1 cellular context compared by ENCODE assay signal in the genomic region with DNA sequence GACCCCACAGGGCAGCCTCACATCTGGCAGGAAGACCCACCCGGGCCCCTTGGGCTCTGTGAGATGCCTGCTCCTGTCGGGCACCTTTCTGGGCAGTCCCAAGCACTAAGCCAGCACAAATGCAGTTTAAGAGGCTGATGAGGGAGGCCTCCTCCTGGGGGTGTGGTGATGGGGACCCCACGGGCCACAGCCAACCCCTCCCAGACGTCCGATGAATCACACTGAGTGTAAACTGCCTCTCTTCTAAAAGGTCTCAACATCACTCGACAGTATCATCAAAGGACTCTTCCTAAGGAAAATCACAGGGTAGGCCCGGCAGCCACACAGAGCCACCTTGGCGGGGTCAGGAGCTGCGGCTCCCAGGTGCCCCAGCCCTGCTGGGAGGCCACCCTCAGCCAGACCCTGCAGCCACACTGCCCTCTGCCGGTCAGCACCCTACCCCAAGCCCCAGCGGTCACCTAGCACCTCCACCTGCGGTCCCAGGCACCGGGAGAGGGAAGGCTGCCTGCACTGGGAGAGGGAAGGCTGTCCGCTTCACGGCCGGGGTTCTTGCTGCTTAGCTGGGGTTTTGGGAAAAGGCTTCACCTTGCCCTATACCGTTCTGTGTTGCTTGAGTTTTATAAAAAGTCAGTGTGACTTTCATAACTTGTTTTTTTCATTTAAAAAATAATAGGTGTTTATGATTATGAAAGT.
A peak's percentile ranks its signal among the peaks of the same experiment; 100 is the strongest.
TF ChIP-seq lines count a peak whose summit lies in the region.

No MANE protein-coding gene starts in this region.

TF ChIP-seq in HepG2, 621 proteins besides CTCF, POLR2A, EP300 and RAD21 (continued from another document and continues in another):
- TF ChIP-seq, protein P1, sequence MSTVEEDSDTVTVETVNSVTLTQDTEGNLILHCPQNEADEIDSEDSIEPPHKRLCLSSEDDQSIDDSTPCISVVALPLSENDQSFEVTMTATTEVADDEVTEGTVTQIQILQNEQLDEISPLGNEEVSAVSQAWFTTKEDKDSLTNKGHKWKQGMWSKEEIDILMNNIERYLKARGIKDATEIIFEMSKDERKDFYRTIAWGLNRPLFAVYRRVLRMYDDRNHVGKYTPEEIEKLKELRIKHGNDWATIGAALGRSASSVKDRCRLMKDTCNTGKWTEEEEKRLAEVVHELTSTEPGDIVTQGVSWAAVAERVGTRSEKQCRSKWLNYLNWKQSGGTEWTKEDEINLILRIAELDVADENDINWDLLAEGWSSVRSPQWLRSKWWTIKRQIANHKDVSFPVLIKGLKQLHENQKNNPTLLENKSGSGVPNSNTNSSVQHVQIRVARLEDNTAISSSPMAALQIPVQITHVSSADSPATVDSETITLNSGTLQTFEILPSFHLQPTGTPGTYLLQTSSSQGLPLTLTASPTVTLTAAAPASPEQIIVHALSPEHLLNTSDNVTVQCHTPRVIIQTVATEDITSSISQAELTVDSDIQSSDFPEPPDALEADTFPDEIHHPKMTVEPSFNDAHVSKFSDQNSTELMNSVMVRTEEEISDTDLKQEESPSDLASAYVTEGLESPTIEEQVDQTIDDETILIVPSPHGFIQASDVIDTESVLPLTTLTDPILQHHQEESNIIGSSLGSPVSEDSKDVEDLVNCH (CRISPR knock-in tag; IDR thresholded peaks at IDR 0.05) = no peak
- TF ChIP-seq ZNF30 (CRISPR knock-in tag; IDR thresholded peaks at IDR 0.05) (no peak), GZF1 (CRISPR knock-in tag; IDR thresholded peaks at IDR 0.05) (no peak; the same call in 1 of the 2 replicates), SRSF9 (IDR thresholded peaks at IDR 0.05; ENCODE audit: borderline replicate concordance, insufficient read depth, low read depth, low read length, poor library complexity, severe bottlenecking) (no peak), RELA (CRISPR knock-in tag; IDR thresholded peaks at IDR 0.05) (no peak), HOXA7 (CRISPR knock-in tag; IDR thresholded peaks at IDR 0.05) (no peak), GATAD2A (CRISPR knock-in tag; IDR thresholded peaks at IDR 0.05) (peak; percentile 45; the same call in 1 of the 2 replicates), DPF2 (CRISPR knock-in tag; IDR thresholded peaks at IDR 0.05; ENCODE audit: borderline replicate concordance, low read depth) (no peak), BORCS8-MEF2B (CRISPR knock-in tag; IDR thresholded peaks at IDR 0.05) (0 out of 2 replicates have a peak, but pooled peaks have one; percentile 23), ZNF101 (CRISPR knock-in tag; IDR thresholded peaks at IDR 0.05; ENCODE audit: borderline replicate concordance, low read depth) (no peak), FIP1L1 (IDR thresholded peaks at IDR 0.05; ENCODE audit: borderline replicate concordance, insufficient read depth, low read depth, low read length) (no peak), STAG1 (CRISPR knock-in tag; IDR thresholded peaks at IDR 0.05) (peak; percentile 92)
- TF ChIP-seq, protein P2, sequence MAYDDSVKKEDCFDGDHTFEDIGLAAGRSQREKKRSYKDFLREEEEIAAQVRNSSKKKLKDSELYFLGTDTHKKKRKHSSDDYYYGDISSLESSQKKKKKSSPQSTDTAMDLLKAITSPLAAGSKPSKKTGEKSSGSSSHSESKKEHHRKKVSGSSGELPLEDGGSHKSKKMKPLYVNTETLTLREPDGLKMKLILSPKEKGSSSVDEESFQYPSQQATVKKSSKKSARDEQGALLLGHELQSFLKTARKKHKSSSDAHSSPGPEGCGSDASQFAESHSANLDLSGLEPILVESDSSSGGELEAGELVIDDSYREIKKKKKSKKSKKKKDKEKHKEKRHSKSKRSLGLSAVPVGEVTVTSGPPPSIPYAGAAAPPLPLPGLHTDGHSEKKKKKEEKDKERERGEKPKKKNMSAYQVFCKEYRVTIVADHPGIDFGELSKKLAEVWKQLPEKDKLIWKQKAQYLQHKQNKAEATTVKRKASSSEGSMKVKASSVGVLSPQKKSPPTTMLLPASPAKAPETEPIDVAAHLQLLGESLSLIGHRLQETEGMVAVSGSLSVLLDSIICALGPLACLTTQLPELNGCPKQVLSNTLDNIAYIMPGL (CRISPR knock-in tag; IDR thresholded peaks at IDR 0.05; ENCODE audit: borderline replicate concordance in 1 of 2, low read depth in 1 of 2) = peak; percentile 84 to 96
- TF ChIP-seq, protein P3, sequence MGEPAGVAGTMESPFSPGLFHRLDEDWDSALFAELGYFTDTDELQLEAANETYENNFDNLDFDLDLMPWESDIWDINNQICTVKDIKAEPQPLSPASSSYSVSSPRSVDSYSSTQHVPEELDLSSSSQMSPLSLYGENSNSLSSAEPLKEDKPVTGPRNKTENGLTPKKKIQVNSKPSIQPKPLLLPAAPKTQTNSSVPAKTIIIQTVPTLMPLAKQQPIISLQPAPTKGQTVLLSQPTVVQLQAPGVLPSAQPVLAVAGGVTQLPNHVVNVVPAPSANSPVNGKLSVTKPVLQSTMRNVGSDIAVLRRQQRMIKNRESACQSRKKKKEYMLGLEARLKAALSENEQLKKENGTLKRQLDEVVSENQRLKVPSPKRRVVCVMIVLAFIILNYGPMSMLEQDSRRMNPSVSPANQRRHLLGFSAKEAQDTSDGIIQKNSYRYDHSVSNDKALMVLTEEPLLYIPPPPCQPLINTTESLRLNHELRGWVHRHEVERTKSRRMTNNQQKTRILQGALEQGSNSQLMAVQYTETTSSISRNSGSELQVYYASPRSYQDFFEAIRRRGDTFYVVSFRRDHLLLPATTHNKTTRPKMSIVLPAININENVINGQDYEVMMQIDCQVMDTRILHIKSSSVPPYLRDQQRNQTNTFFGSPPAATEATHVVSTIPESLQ (CRISPR knock-in tag; conservative IDR thresholded peaks at IDR 0.05) = no peak
- TF ChIP-seq, protein P4, sequence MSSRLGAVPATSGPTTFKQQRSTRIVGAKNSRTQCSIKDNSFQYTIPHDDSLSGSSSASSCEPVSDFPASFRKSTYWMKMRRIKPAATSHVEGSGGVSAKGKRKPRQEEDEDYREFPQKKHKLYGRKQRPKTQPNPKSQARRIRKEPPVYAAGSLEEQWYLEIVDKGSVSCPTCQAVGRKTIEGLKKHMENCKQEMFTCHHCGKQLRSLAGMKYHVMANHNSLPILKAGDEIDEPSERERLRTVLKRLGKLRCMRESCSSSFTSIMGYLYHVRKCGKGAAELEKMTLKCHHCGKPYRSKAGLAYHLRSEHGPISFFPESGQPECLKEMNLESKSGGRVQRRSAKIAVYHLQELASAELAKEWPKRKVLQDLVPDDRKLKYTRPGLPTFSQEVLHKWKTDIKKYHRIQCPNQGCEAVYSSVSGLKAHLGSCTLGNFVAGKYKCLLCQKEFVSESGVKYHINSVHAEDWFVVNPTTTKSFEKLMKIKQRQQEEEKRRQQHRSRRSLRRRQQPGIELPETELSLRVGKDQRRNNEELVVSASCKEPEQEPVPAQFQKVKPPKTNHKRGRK (CRISPR knock-in tag; IDR thresholded peaks at IDR 0.05) = no peak
- TF ChIP-seq, protein P5, sequence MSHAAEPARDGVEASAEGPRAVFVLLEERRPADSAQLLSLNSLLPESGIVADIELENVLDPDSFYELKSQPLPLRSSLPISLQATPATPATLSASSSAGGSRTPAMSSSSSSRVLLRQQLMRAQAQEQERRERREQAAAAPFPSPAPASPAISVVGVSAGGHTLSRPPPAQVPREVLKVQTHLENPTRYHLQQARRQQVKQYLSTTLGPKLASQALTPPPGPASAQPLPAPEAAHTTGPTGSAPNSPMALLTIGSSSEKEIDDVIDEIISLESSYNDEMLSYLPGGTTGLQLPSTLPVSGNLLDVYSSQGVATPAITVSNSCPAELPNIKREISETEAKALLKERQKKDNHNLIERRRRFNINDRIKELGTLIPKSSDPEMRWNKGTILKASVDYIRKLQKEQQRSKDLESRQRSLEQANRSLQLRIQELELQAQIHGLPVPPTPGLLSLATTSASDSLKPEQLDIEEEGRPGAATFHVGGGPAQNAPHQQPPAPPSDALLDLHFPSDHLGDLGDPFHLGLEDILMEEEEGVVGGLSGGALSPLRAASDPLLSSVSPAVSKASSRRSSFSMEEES (CRISPR knock-in tag; IDR thresholded peaks at IDR 0.05) = 0 out of 2 replicates have a peak, but pooled peaks have one; percentile 34
- TF ChIP-seq, protein P6, sequence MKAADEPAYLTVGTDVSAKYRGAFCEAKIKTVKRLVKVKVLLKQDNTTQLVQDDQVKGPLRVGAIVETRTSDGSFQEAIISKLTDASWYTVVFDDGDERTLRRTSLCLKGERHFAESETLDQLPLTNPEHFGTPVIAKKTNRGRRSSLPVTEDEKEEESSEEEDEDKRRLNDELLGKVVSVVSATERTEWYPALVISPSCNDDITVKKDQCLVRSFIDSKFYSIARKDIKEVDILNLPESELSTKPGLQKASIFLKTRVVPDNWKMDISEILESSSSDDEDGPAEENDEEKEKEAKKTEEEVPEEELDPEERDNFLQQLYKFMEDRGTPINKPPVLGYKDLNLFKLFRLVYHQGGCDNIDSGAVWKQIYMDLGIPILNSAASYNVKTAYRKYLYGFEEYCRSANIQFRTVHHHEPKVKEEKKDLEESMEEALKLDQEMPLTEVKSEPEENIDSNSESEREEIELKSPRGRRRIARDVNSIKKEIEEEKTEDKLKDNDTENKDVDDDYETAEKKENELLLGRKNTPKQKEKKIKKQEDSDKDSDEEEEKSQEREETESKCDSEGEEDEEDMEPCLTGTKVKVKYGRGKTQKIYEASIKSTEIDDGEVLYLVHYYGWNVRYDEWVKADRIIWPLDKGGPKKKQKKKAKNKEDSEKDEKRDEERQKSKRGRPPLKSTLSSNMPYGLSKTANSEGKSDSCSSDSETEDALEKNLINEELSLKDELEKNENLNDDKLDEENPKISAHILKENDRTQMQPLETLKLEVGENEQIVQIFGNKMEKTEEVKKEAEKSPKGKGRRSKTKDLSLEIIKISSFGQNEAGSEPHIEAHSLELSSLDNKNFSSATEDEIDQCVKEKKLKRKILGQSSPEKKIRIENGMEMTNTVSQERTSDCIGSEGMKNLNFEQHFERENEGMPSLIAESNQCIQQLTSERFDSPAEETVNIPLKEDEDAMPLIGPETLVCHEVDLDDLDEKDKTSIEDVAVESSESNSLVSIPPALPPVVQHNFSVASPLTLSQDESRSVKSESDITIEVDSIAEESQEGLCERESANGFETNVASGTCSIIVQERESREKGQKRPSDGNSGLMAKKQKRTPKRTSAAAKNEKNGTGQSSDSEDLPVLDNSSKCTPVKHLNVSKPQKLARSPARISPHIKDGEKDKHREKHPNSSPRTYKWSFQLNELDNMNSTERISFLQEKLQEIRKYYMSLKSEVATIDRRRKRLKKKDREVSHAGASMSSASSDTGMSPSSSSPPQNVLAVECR (CRISPR knock-in tag; IDR thresholded peaks at IDR 0.05; ENCODE audit: borderline replicate concordance) = 0 out of 2 replicates have a peak, but pooled peaks have one; percentile 10
- TF ChIP-seq, protein P7, sequence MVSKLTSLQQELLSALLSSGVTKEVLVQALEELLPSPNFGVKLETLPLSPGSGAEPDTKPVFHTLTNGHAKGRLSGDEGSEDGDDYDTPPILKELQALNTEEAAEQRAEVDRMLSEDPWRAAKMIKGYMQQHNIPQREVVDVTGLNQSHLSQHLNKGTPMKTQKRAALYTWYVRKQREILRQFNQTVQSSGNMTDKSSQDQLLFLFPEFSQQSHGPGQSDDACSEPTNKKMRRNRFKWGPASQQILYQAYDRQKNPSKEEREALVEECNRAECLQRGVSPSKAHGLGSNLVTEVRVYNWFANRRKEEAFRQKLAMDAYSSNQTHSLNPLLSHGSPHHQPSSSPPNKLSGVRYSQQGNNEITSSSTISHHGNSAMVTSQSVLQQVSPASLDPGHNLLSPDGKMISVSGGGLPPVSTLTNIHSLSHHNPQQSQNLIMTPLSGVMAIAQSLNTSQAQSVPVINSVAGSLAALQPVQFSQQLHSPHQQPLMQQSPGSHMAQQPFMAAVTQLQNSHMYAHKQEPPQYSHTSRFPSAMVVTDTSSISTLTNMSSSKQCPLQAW (CRISPR knock-in tag; IDR thresholded peaks at IDR 0.05) = 0 out of 2 replicates have a peak, but pooled peaks have one; percentile 17
- TF ChIP-seq, protein P8, sequence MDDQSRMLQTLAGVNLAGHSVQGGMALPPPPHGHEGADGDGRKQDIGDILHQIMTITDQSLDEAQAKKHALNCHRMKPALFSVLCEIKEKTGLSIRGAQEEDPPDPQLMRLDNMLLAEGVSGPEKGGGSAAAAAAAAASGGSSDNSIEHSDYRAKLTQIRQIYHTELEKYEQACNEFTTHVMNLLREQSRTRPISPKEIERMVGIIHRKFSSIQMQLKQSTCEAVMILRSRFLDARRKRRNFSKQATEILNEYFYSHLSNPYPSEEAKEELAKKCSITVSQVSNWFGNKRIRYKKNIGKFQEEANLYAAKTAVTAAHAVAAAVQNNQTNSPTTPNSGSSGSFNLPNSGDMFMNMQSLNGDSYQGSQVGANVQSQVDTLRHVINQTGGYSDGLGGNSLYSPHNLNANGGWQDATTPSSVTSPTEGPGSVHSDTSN (CRISPR knock-in tag; IDR thresholded peaks at IDR 0.05; ENCODE audit: borderline replicate concordance) = no peak
- TF ChIP-seq, protein P9, sequence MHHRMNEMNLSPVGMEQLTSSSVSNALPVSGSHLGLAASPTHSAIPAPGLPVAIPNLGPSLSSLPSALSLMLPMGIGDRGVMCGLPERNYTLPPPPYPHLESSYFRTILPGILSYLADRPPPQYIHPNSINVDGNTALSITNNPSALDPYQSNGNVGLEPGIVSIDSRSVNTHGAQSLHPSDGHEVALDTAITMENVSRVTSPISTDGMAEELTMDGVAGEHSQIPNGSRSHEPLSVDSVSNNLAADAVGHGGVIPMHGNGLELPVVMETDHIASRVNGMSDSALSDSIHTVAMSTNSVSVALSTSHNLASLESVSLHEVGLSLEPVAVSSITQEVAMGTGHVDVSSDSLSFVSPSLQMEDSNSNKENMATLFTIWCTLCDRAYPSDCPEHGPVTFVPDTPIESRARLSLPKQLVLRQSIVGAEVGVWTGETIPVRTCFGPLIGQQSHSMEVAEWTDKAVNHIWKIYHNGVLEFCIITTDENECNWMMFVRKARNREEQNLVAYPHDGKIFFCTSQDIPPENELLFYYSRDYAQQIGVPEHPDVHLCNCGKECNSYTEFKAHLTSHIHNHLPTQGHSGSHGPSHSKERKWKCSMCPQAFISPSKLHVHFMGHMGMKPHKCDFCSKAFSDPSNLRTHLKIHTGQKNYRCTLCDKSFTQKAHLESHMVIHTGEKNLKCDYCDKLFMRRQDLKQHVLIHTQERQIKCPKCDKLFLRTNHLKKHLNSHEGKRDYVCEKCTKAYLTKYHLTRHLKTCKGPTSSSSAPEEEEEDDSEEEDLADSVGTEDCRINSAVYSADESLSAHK (CRISPR knock-in tag; IDR thresholded peaks at IDR 0.05; ENCODE audit: borderline replicate concordance) = no peak
- TF ChIP-seq, protein P10, sequence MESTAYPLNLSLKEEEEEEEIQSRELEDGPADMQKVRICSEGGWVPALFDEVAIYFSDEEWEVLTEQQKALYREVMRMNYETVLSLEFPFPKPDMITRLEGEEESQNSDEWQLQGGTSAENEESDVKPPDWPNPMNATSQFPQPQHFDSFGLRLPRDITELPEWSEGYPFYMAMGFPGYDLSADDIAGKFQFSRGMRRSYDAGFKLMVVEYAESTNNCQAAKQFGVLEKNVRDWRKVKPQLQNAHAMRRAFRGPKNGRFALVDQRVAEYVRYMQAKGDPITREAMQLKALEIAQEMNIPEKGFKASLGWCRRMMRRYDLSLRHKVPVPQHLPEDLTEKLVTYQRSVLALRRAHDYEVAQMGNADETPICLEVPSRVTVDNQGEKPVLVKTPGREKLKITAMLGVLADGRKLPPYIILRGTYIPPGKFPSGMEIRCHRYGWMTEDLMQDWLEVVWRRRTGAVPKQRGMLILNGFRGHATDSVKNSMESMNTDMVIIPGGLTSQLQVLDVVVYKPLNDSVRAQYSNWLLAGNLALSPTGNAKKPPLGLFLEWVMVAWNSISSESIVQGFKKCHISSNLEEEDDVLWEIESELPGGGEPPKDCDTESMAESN (CRISPR knock-in tag; conservative IDR thresholded peaks at IDR 0.05) = no peak
- TF ChIP-seq, protein P11, sequence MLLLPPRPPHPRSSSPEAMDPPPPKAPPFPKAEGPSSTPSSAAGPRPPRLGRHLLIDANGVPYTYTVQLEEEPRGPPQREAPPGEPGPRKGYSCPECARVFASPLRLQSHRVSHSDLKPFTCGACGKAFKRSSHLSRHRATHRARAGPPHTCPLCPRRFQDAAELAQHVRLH (CRISPR knock-in tag; IDR thresholded peaks at IDR 0.05; ENCODE audit: borderline replicate concordance, low read depth) = peak; percentile 67; the same call in 1 of the 2 replicates
